Comparison of ENCODE assay signal across 1 cellular context in the genomic region with DNA sequence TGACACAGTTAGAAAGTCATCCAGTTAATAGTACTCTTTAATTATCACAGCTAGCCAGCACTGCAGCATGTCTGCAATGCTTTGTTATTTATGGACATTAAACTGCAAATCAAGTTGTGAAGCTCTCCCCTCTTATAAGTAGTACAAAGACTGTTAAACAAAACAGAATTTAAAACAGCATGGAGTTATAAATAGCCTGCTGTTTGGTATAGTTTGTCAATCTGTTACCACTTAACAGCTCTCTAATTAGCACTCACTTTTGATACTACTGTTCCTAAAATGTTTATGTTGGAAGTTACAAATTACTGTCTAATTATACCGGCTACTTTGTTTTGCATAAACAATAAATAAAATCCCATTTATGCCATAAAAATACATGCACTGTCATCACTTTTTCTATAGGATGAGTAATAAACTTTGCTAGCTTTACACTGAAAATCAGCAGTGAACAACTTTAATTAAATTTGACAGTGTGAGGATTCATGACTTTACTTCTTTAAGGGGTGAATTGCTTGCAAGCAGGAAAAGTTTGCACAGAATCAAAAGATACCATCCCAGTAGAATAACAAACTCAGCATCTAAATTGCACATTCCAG.
TF ChIP-seq lines count a peak whose summit lies in the region.

No MANE protein-coding gene starts in this region.

TF ChIP-seq in HEK293, 187 proteins besides CTCF, POLR2A, EP300 and RAD21 (continued from another document):
- TF ChIP-seq, protein P1, sequence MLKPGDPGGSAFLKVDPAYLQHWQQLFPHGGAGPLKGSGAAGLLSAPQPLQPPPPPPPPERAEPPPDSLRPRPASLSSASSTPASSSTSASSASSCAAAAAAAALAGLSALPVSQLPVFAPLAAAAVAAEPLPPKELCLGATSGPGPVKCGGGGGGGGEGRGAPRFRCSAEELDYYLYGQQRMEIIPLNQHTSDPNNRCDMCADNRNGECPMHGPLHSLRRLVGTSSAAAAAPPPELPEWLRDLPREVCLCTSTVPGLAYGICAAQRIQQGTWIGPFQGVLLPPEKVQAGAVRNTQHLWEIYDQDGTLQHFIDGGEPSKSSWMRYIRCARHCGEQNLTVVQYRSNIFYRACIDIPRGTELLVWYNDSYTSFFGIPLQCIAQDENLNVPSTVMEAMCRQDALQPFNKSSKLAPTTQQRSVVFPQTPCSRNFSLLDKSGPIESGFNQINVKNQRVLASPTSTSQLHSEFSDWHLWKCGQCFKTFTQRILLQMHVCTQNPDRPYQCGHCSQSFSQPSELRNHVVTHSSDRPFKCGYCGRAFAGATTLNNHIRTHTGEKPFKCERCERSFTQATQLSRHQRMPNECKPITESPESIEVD (tag by site-specific recombination; IDR thresholded peaks at IDR 0.05): peak; percentile 63
- 0 out of 2 replicates have a peak, but pooled peaks have one; percentile 6 for TF ChIP-seq GLI2 (tag by site-specific recombination; IDR thresholded peaks at IDR 0.05; ENCODE audit: borderline replicate concordance, low read depth)
- TF ChIP-seq TSHZ1 (tag by site-specific recombination; IDR thresholded peaks at IDR 0.05; ENCODE audit: borderline replicate concordance): no peak
- no peak for TF ChIP-seq HOXC10 (CRISPR knock-in tag; IDR thresholded peaks at IDR 0.05)
- TF ChIP-seq, protein P2, sequence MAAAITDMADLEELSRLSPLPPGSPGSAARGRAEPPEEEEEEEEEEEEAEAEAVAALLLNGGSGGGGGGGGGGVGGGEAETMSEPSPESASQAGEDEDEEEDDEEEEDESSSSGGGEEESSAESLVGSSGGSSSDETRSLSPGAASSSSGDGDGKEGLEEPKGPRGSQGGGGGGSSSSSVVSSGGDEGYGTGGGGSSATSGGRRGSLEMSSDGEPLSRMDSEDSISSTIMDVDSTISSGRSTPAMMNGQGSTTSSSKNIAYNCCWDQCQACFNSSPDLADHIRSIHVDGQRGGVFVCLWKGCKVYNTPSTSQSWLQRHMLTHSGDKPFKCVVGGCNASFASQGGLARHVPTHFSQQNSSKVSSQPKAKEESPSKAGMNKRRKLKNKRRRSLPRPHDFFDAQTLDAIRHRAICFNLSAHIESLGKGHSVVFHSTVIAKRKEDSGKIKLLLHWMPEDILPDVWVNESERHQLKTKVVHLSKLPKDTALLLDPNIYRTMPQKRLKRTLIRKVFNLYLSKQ (tag by site-specific recombination; IDR thresholded peaks at IDR 0.05; ENCODE audit: borderline replicate concordance): no peak
- TF ChIP-seq ZNF19 (tag by site-specific recombination; IDR thresholded peaks at IDR 0.05; ENCODE audit: low read depth): no peak
- TF ChIP-seq ZNF677 (tag by site-specific recombination; IDR thresholded peaks at IDR 0.05): no peak
- peak; percentile 94 for TF ChIP-seq WT1 (tag by site-specific recombination; IDR thresholded peaks at IDR 0.05)
- TF ChIP-seq ZNF501 (tag by site-specific recombination; IDR thresholded peaks at IDR 0.05): no peak
- no peak for TF ChIP-seq ZNF571 (tag by site-specific recombination; IDR thresholded peaks at IDR 0.05)
- TF ChIP-seq, protein P3, sequence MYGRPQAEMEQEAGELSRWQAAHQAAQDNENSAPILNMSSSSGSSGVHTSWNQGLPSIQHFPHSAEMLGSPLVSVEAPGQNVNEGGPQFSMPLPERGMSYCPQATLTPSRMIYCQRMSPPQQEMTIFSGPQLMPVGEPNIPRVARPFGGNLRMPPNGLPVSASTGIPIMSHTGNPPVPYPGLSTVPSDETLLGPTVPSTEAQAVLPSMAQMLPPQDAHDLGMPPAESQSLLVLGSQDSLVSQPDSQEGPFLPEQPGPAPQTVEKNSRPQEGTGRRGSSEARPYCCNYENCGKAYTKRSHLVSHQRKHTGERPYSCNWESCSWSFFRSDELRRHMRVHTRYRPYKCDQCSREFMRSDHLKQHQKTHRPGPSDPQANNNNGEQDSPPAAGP (tag by site-specific recombination; IDR thresholded peaks at IDR 0.05): no peak
- TF ChIP-seq ZNF146 (tag by site-specific recombination; IDR thresholded peaks at IDR 0.05): no peak
- TF ChIP-seq ZNF221 (tag by site-specific recombination; IDR thresholded peaks at IDR 0.05; ENCODE audit: borderline replicate concordance): no peak
- no peak for TF ChIP-seq YY2 (tag by site-specific recombination; IDR thresholded peaks at IDR 0.05)
- no peak for TF ChIP-seq ZNF585B (tag by site-specific recombination; IDR thresholded peaks at IDR 0.05)
- 0 out of 2 replicates have a peak, but pooled peaks have one; percentile 34 for TF ChIP-seq ZBTB8A (tag by site-specific recombination; IDR thresholded peaks at IDR 0.05)
- TF ChIP-seq ZNF292 (tag by site-specific recombination; IDR thresholded peaks at IDR 0.05; ENCODE audit: borderline replicate concordance, low read depth): no peak
- TF ChIP-seq, protein P4, sequence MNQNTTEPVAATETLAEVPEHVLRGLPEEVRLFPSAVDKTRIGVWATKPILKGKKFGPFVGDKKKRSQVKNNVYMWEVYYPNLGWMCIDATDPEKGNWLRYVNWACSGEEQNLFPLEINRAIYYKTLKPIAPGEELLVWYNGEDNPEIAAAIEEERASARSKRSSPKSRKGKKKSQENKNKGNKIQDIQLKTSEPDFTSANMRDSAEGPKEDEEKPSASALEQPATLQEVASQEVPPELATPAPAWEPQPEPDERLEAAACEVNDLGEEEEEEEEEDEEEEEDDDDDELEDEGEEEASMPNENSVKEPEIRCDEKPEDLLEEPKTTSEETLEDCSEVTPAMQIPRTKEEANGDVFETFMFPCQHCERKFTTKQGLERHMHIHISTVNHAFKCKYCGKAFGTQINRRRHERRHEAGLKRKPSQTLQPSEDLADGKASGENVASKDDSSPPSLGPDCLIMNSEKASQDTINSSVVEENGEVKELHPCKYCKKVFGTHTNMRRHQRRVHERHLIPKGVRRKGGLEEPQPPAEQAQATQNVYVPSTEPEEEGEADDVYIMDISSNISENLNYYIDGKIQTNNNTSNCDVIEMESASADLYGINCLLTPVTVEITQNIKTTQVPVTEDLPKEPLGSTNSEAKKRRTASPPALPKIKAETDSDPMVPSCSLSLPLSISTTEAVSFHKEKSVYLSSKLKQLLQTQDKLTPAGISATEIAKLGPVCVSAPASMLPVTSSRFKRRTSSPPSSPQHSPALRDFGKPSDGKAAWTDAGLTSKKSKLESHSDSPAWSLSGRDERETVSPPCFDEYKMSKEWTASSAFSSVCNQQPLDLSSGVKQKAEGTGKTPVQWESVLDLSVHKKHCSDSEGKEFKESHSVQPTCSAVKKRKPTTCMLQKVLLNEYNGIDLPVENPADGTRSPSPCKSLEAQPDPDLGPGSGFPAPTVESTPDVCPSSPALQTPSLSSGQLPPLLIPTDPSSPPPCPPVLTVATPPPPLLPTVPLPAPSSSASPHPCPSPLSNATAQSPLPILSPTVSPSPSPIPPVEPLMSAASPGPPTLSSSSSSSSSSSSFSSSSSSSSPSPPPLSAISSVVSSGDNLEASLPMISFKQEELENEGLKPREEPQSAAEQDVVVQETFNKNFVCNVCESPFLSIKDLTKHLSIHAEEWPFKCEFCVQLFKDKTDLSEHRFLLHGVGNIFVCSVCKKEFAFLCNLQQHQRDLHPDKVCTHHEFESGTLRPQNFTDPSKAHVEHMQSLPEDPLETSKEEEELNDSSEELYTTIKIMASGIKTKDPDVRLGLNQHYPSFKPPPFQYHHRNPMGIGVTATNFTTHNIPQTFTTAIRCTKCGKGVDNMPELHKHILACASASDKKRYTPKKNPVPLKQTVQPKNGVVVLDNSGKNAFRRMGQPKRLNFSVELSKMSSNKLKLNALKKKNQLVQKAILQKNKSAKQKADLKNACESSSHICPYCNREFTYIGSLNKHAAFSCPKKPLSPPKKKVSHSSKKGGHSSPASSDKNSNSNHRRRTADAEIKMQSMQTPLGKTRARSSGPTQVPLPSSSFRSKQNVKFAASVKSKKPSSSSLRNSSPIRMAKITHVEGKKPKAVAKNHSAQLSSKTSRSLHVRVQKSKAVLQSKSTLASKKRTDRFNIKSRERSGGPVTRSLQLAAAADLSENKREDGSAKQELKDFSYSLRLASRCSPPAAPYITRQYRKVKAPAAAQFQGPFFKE (tag by site-specific recombination; IDR thresholded peaks at IDR 0.05; ENCODE audit: borderline replicate concordance): no peak
- TF ChIP-seq ZNF266 (tag by site-specific recombination; IDR thresholded peaks at IDR 0.05; ENCODE audit: low read depth): no peak
- no peak for TF ChIP-seq ZNF350 (tag by site-specific recombination; IDR thresholded peaks at IDR 0.05)
- peak; percentile 86 for TF ChIP-seq ZIC2 (tag by site-specific recombination; IDR thresholded peaks at IDR 0.05)
- peak; percentile 57 for TF ChIP-seq FEZF1 (tag by site-specific recombination; IDR thresholded peaks at IDR 0.05)
- TF ChIP-seq ZNF654 (tag by site-specific recombination; IDR thresholded peaks at IDR 0.05; ENCODE audit: low read depth): no peak
- TF ChIP-seq IKZF3 (tag by site-specific recombination; IDR thresholded peaks at IDR 0.05): no peak
